In genomic region chr2:167292430-167293171, GRCh38 we compare ENCODE assay signal across 1 cellular context.
TF ChIP-seq lines count a peak whose summit lies in the region.

TSS of gene B3GALT1 (plus strand) at chr2:167293001.

TF ChIP-seq in HepG2, 621 proteins besides CTCF, POLR2A, EP300 and RAD21 (continued from another document):
- peak; percentile 47 for TF ChIP-seq ARNT2 (CRISPR knock-in tag; IDR thresholded peaks at IDR 0.05; ENCODE audit: low read depth)
- no peak; the same call in 1 of the 2 replicates for TF ChIP-seq SAP130 (CRISPR knock-in tag; IDR thresholded peaks at IDR 0.05; ENCODE audit: low read depth)
- TF ChIP-seq SALL2 (CRISPR knock-in tag; IDR thresholded peaks at IDR 0.05): 0 out of 2 replicates have a peak, but pooled peaks have one; percentile 31
- no peak for TF ChIP-seq HNRNPL (IDR thresholded peaks at IDR 0.05; ENCODE audit: low read depth, low read length)
- no peak for TF ChIP-seq ZFP36L1 (CRISPR knock-in tag; IDR thresholded peaks at IDR 0.05)
- TF ChIP-seq POGK (CRISPR knock-in tag; conservative IDR thresholded peaks at IDR 0.05): no peak; the same call in 1 of the 2 replicates
- TF ChIP-seq TP53 (CRISPR knock-in tag; conservative IDR thresholded peaks at IDR 0.05): no peak
- TF ChIP-seq ZNF256 (CRISPR knock-in tag; conservative IDR thresholded peaks at IDR 0.05): no peak
- TF ChIP-seq ZBTB38 (CRISPR knock-in tag; IDR thresholded peaks at IDR 0.05): peak; percentile 54; the same call in 1 of the 2 replicates
- no peak for TF ChIP-seq NCOA2 (CRISPR knock-in tag; IDR thresholded peaks at IDR 0.05)
- TF ChIP-seq CCDC6 (CRISPR knock-in tag; IDR thresholded peaks at IDR 0.05): peak; percentile 71; the same call in 1 of the 2 replicates
- no peak for TF ChIP-seq ATF1 (CRISPR knock-in tag; IDR thresholded peaks at IDR 0.05)
- no peak for TF ChIP-seq NR2C2 (CRISPR knock-in tag; IDR thresholded peaks at IDR 0.05; ENCODE audit: borderline replicate concordance)
- no peak for TF ChIP-seq SNAI1 (CRISPR knock-in tag; IDR thresholded peaks at IDR 0.05; ENCODE audit: borderline replicate concordance)
- no peak; the same call in 1 of the 2 replicates for TF ChIP-seq KMT2A (CRISPR knock-in tag; IDR thresholded peaks at IDR 0.05)
- no peak for TF ChIP-seq ARID3A (IDR thresholded peaks at IDR 0.05; ENCODE audit: low read depth, low read length)
- TF ChIP-seq ZBTB8A (CRISPR knock-in tag; IDR thresholded peaks at IDR 0.05; ENCODE audit: borderline replicate concordance, low read depth): no peak
